Comparison of ENCODE assay signal across 12 cellular contexts in genomic region chr6:30554404-30554803, GRCh38. TPM values are rescaled to one million over a fixed set of nuclear protein-coding genes. Genes with fewer than 3 reads are reported as not detected.
A peak's percentile ranks its signal among the peaks of the same experiment; 100 is the strongest.
DNase-seq lines count a peak whose midpoint lies in the region; ATAC-seq and TF ChIP-seq lines count a peak whose summit lies in the region.
"Had no signal": no experiment of that assay in that cellular context is flagged by ENCODE, and none has a peak within 500 bp of the region (broad histone marks: within the 10 kb centered on the region; RNA-seq: fewer than 3 reads in every experiment).

No MANE protein-coding gene starts in this region.

- peak overlapping the region; percentile 99 to 100 (median 100) for H3K4me3 Mint-ChIP-seq in CD4-positive, CD25-positive, alpha-beta regulatory T cell
- H3K4me3 Mint-ChIP-seq in IgD-negative memory B cell = peak overlapping the region; percentile 79 to 99 (median 90)
- peak overlapping the region; percentile 7 to 100 (median 80) for H3K4me3 Mint-ChIP-seq in naive thymus-derived CD4-positive, alpha-beta T cell

- H3K9me3 ChIP-seq in CD4-positive, CD25-positive, alpha-beta regulatory T cell (ENCODE audit: control insufficient read depth in 2 of 2, low read length in 2 of 2) = no peaks in the 10 kb centered on the region
- no peaks in the 10 kb centered on the region for H3K9me3 ChIP-seq in breast epithelium
- H3K9me3 ChIP-seq in naive thymus-derived CD4-positive, alpha-beta T cell (ENCODE audit: control insufficient read depth in 2 of 3, low read length in 3 of 3) = no peaks in the 10 kb centered on the region
- H3K9me3 ChIP-seq in upper lobe of right lung = no peaks in the 10 kb centered on the region

- peaks cover 36% of the 10 kb centered on the region for H3K36me3 Mint-ChIP-seq in CD4-positive, CD25-positive, alpha-beta regulatory T cell
- peaks cover 6% of the 10 kb centered on the region for H3K36me3 Mint-ChIP-seq in IgD-negative memory B cell
- peaks cover 5 to 40% (median 21%) of the 10 kb centered on the region in 5 donors for H3K36me3 Mint-ChIP-seq in naive thymus-derived CD4-positive, alpha-beta T cell

- peaks cover 16% of the 10 kb centered on the region for H3K27me3 Mint-ChIP-seq in CD4-positive, CD25-positive, alpha-beta regulatory T cell
- H3K27me3 Mint-ChIP-seq in IgD-negative memory B cell = peaks cover 2% of the 10 kb centered on the region
- H3K27me3 Mint-ChIP-seq in naive thymus-derived CD4-positive, alpha-beta T cell = no peaks in the 10 kb centered on the region

- CTCF ChIA-PET in naive thymus-derived CD4-positive, alpha-beta T cell (lab: Charles Lee) = interaction anchor here (0.9 to 5.1 kb wide), 4 partner anchors 11 to 62 kb away, joined by 3 to 41 read pairs (median 4); no protein-coding TSS in a partner anchor

- peaks cover 18 to 53% (median 36%) of the 10 kb centered on the region in 4 donors for H3K4me1 Mint-ChIP-seq in CD4-positive, CD25-positive, alpha-beta regulatory T cell
- peaks cover 17 to 27% (median 24%) of the 10 kb centered on the region in 3 donors for H3K4me1 Mint-ChIP-seq in IgD-negative memory B cell
- peaks cover 21 to 48% (median 37%) of the 10 kb centered on the region in 7 donors for H3K4me1 Mint-ChIP-seq in naive thymus-derived CD4-positive, alpha-beta T cell

- H3K27ac Mint-ChIP-seq in CD4-positive, CD25-positive, alpha-beta regulatory T cell = peak overlapping the region in 2 of 3 donors; percentile 99 to 100
- H3K27ac Mint-ChIP-seq in IgD-negative memory B cell = peak overlapping the region in 2 of 3 donors; percentile 95 to 97
- peak overlapping the region; percentile 61 to 100 (median 99) for H3K27ac Mint-ChIP-seq in naive thymus-derived CD4-positive, alpha-beta T cell

- DNase-seq in CD4-positive, CD25-positive, alpha-beta regulatory T cell = no peak
- DNase-seq in breast epithelium (ENCODE audit: low spot score in 2 of 2) = no peak
- no peak for DNase-seq in naive thymus-derived CD4-positive, alpha-beta T cell
- DNase-seq in foreskin melanocyte = no peak
- DNase-seq in NCI-H82 treated with DMSO at 0.1 percent for 48 hours (lab: John Stamatoyannopoulos, UW; ENCODE audit: unreplicated experiment) = no peak
- DNase-seq in upper lobe of right lung = no peak
- DNase-seq: activated naive CD4-positive, alpha-beta T cell treated with Interleukin-2 at 50 U/mL for 16 hours; DMS153; effector memory CD4-positive, alpha-beta T cell; occipital lobe had no signal

- POLR2A ChIA-PET in naive thymus-derived CD4-positive, alpha-beta T cell (lab: Charles Lee) = interaction anchor here (0.6 to 7.0 kb wide), 10 partner anchors 10 to 112 kb away, joined by 3 to 108 read pairs (median 5); partner anchors contain the start of genes ABCF1, MRPS18B and PPP1R10

- TF ChIP-seq POLR2A in breast epithelium (IDR thresholded peaks at IDR 0.05) = no peak

- TF ChIP-seq CTCF in breast epithelium (IDR thresholded peaks at IDR 0.05) (no peak), upper lobe of right lung (IDR thresholded peaks at IDR 0.05) (no peak)

- peaks cover 47% of the 10 kb centered on the region for H3K36me3 ChIP-seq in CD4-positive, CD25-positive, alpha-beta regulatory T cell (ENCODE audit: control insufficient read depth, insufficient read depth, low read length)
- H3K36me3 ChIP-seq in breast epithelium = peaks cover 3% of the 10 kb centered on the region
- H3K36me3 ChIP-seq in naive thymus-derived CD4-positive, alpha-beta T cell (ENCODE audit: control insufficient read depth in 2 of 3, insufficient read depth in 3 of 3, low read length in 3 of 3) = peaks cover 0 to 63% (median 0%) of the 10 kb centered on the region in 3 experiments
- H3K36me3 ChIP-seq in upper lobe of right lung = peaks cover 47% of the 10 kb centered on the region

- no peaks in the 10 kb centered on the region for H3K27me3 ChIP-seq in CD4-positive, CD25-positive, alpha-beta regulatory T cell (ENCODE audit: control insufficient read depth, insufficient read depth, low read length)
- H3K27me3 ChIP-seq in breast epithelium = no peaks in the 10 kb centered on the region
- H3K27me3 ChIP-seq in naive thymus-derived CD4-positive, alpha-beta T cell (ENCODE audit: control insufficient read depth in 2 of 2, insufficient read depth in 2 of 2, low read length in 2 of 2) = no peaks in the 10 kb centered on the region
- no peaks in the 10 kb centered on the region for H3K27me3 ChIP-seq in upper lobe of right lung

- intact Hi-C loops in breast epithelium (cut with DNase I; ENCODE audit: low total_unique reads) (no loop called here), upper lobe of right lung (cut with DNase I) (no loop called here)
- intact Hi-C loops in naive thymus-derived CD4-positive, alpha-beta T cell (cut with micrococcal nuclease) = no loop called here

- H3K4me1 ChIP-seq in CD4-positive, CD25-positive, alpha-beta regulatory T cell (ENCODE audit: control insufficient read depth, insufficient read depth, low read length, poor library complexity, severe bottlenecking) = peaks cover 32% of the 10 kb centered on the region
- H3K4me1 ChIP-seq in breast epithelium = peaks cover 4 to 15% of the 10 kb centered on the region in 2 donors
- peaks cover 8 to 19% of the 10 kb centered on the region in 2 donors for H3K4me1 ChIP-seq in naive thymus-derived CD4-positive, alpha-beta T cell (ENCODE audit: control insufficient read depth in 2 of 2, insufficient read depth in 2 of 2, low read length in 2 of 2)
- peaks cover 25% of the 10 kb centered on the region for H3K4me1 ChIP-seq in upper lobe of right lung

- no peak overlapping the region for H3K27ac ChIP-seq in CD4-positive, CD25-positive, alpha-beta regulatory T cell (ENCODE audit: insufficient read depth, low read length, poor library complexity, severe bottlenecking)
- peak overlapping the region; percentile 97 to 100 for H3K27ac ChIP-seq in breast epithelium
- H3K27ac ChIP-seq in naive thymus-derived CD4-positive, alpha-beta T cell (ENCODE audit: low read depth, low read length) = no peak overlapping the region
- no peak overlapping the region for H3K27ac ChIP-seq in upper lobe of right lung

- ATAC-seq in CD4-positive, CD25-positive, alpha-beta regulatory T cell (ENCODE audit: low read depth in 2 of 2) = no peak
- no peak for ATAC-seq in naive thymus-derived CD4-positive, alpha-beta T cell
- no peak for ATAC-seq in upper lobe of right lung
- ATAC-seq in HG02610 (IDR thresholded peaks at IDR 0.05; ENCODE audit: unreplicated experiment) = no peak

- H3K4me3 ChIP-seq in CD4-positive, CD25-positive, alpha-beta regulatory T cell (ENCODE audit: low read depth, low read length) = no peak overlapping the region
- H3K4me3 ChIP-seq in breast epithelium (peak overlapping the region in 1 of 3 donors; percentile 98), upper lobe of right lung (no peak overlapping the region)
- H3K4me3 ChIP-seq in naive thymus-derived CD4-positive, alpha-beta T cell (ENCODE audit: low read length) = no peak overlapping the region

- H3K9me3 Mint-ChIP-seq in CD4-positive, CD25-positive, alpha-beta regulatory T cell = no peaks in the 10 kb centered on the region
- H3K9me3 Mint-ChIP-seq in IgD-negative memory B cell = no peaks in the 10 kb centered on the region
- peaks cover 0 to 5% (median 0%) of the 10 kb centered on the region in 11 donors for H3K9me3 Mint-ChIP-seq in naive thymus-derived CD4-positive, alpha-beta T cell

RNA-seq across cellular contexts. Expression of gene GNL1, which starts 1.9 kb away (rescaled TPM):
- 189 TPM for total RNA-seq in CD4-positive, CD25-positive, alpha-beta regulatory T cell
- polyA plus RNA-seq in CD4-positive, CD25-positive, alpha-beta regulatory T cell = 10 to 100 TPM; 36.6 to 41.7 (median 37.6) TPM
- polyA plus RNA-seq in IgD-negative memory B cell = 46.1 TPM
- total RNA-seq in breast epithelium = 10 to 100 TPM; 39.7 to 51.2 (median 47.5) TPM
- 100 to 1,000 TPM in 2 of 5 experiments, 10 to 100 TPM in 3; 56.0 to 190 (median 73.1) TPM for total RNA-seq in naive thymus-derived CD4-positive, alpha-beta T cell
- polyA plus RNA-seq in naive thymus-derived CD4-positive, alpha-beta T cell = 10 to 100 TPM; 27.7 to 29.6 TPM
- total RNA-seq in upper lobe of right lung = 54.8 TPM

RNA-seq across cellular contexts. Expression of gene PRR3, which starts 2.7 kb away (rescaled TPM):
- 12.0 TPM for total RNA-seq in CD4-positive, CD25-positive, alpha-beta regulatory T cell
- polyA plus RNA-seq in CD4-positive, CD25-positive, alpha-beta regulatory T cell = 10 to 100 TPM in 1 of 4 donors, 1 to 10 TPM in 3; 4.9 to 10.1 (median 7.7) TPM
- polyA plus RNA-seq in IgD-negative memory B cell = 8.8 TPM
- total RNA-seq in breast epithelium = 10 to 100 TPM in 2 of 3 donors, 1 to 10 TPM in 1; 9.0 to 28.4 (median 12.1) TPM
- 10 to 100 TPM; 14.1 to 29.4 (median 23.3) TPM for total RNA-seq in naive thymus-derived CD4-positive, alpha-beta T cell
- polyA plus RNA-seq in naive thymus-derived CD4-positive, alpha-beta T cell = 10 to 100 TPM; 11.1 to 14.4 TPM
- total RNA-seq in upper lobe of right lung = 6.9 TPM

RNA-seq across cellular contexts. Expression of gene ABCF1, which starts 16.8 kb away (rescaled TPM):
- total RNA-seq in CD4-positive, CD25-positive, alpha-beta regulatory T cell = 113 TPM
- 10 to 100 TPM; 14.3 to 25.3 (median 16.4) TPM for polyA plus RNA-seq in CD4-positive, CD25-positive, alpha-beta regulatory T cell
- polyA plus RNA-seq in IgD-negative memory B cell = 33.7 TPM
- 10 to 100 TPM; 41.0 to 55.2 (median 51.5) TPM for total RNA-seq in breast epithelium
- 100 to 1,000 TPM in 1 of 5 experiments, 10 to 100 TPM in 4; 65.1 to 116 (median 86.6) TPM for total RNA-seq in naive thymus-derived CD4-positive, alpha-beta T cell
- 10 to 100 TPM; 25.2 to 45.5 TPM for polyA plus RNA-seq in naive thymus-derived CD4-positive, alpha-beta T cell
- 42.5 TPM for total RNA-seq in upper lobe of right lung

Comparison
In these comparisons a context has a peak if more than half of its experiments do, and no peak if none do; other contexts are left out.
1. H3K27ac ChIP-seq: peak in breast epithelium (2 of 2); none in CD4-positive, CD25-positive, alpha-beta regulatory T cell (single experiment), naive thymus-derived CD4-positive, alpha-beta T cell (single experiment) and upper lobe of right lung (single experiment).
2. Peak in every context shown above with its lines, with median percentiles within 50 percentile points of each other: H3K27ac Mint-ChIP-seq and H3K4me3 Mint-ChIP-seq.